Comparison of ENCODE assay signal across 18 cellular contexts in the genomic region with DNA sequence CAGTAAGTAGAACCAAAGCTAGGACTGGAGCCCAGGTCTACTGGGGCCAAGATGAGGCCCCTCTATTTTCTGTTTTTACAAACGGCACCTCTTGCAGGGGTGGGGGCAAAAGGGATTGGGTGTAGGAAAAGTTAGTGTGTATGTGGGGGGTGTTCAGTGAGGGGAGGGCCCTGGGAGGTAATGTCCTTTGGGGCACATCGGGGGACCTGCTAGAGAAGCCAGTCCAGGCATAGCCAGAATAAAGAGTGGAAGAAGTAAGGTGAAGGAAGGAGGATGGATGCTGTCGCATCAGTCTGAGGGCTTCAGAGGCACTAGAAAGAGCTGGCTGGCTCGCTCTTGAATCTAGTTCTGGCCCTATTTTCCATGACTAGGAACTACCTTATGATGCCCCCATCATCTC. TPM values are rescaled to one million over a fixed set of nuclear protein-coding genes. Genes with fewer than 3 reads are reported as not detected.
DNase-seq lines count a peak whose midpoint lies in the region; ATAC-seq and TF ChIP-seq lines count a peak whose summit lies in the region.
"Had no signal": no experiment of that assay in that cellular context is flagged by ENCODE, and none has a peak within 500 bp of the region (broad histone marks: within the 10 kb centered on the region; RNA-seq: fewer than 3 reads in every experiment).

No MANE protein-coding gene starts in this region.

- no peaks in the 10 kb centered on the region for H3K9me3 ChIP-seq in CD8-positive, alpha-beta memory T cell (ENCODE audit: low read length)
- H3K9me3 ChIP-seq in gastroesophageal sphincter: no peaks in the 10 kb centered on the region

- POLR2A ChIA-PET in CD8-positive, alpha-beta memory T cell (lab: Charles Lee): interaction anchor here (0.8 kb wide), 1 partner anchor 12 kb away, joined by 3 read pairs; a partner anchor contains a TSS

- no peak for TF ChIP-seq POLR2A in gastroesophageal sphincter (IDR thresholded peaks at IDR 0.05)

- DNase-seq in CD8-positive, alpha-beta memory T cell: no peak
- DNase-seq in sciatic nerve (ENCODE audit: low spot score): peak; percentile 35
- DNase-seq in NCI-H748 (lab: John Stamatoyannopoulos, UW; ENCODE audit: unreplicated experiment): no peak
- DNase-seq in progenitor cell of endocrine pancreas (ENCODE audit: low spot score, unreplicated experiment): no peak
- no peak for DNase-seq in caudate nucleus (lab: John Stamatoyannopoulos, UW)
- no peak for DNase-seq in dermis blood vessel endothelial cell
- DNase-seq: Calu3, DMS79, KBM-7, NCI-H1436, NCI-H2029, NCI-H2171 treated with DMSO at 0.1 percent for 48 hours, NCI-H446 treated with DMSO at 0.1 percent for 48 hours, NCI-H82, SIG-M5 had no signal

- no peak overlapping the region for H3K27ac ChIP-seq in CD8-positive, alpha-beta memory T cell (ENCODE audit: low read depth, low read length)
- H3K27ac ChIP-seq in gastroesophageal sphincter (peak overlapping the region in 3 of 4 donors; percentile 95 to 97 (median 96)), caudate nucleus (ENCODE audit: low read depth, low read length) (no peak overlapping the region)

- H3K27ac Mint-ChIP-seq in CD8-positive, alpha-beta memory T cell: peak overlapping the region in 6 of 8 donors; percentile 26 to 92 (median 74)
- H3K27ac Mint-ChIP-seq in brain (peak overlapping the region in 1 of 5 experiments; percentile 67), progenitor cell of endocrine pancreas (no peak overlapping the region)
- H3K27ac Mint-ChIP-seq: CD14-positive monocyte had no signal

- peaks cover 0 to 12% (median 0%) of the 10 kb centered on the region in 3 donors for H3K36me3 Mint-ChIP-seq in CD8-positive, alpha-beta memory T cell
- H3K36me3 Mint-ChIP-seq in brain: no peaks in the 10 kb centered on the region
- peaks cover 2% of the 10 kb centered on the region for H3K36me3 Mint-ChIP-seq in progenitor cell of endocrine pancreas (ENCODE audit: insufficient read depth)

- WGBS in gastroesophageal sphincter (ENCODE audit: low coverage in 1 of 2), 2 donors: 77 to 93% methylated on average over 3 of the region's 4 CpGs

- peaks cover 62% of the 10 kb centered on the region for H3K4me1 ChIP-seq in CD8-positive, alpha-beta memory T cell (ENCODE audit: insufficient read depth, low read length)
- H3K4me1 ChIP-seq in gastroesophageal sphincter: peaks cover 0 to 84% (median 22%) of the 10 kb centered on the region in 3 donors

- H3K4me1 Mint-ChIP-seq in CD8-positive, alpha-beta memory T cell: peaks cover 45 to 76% (median 55%) of the 10 kb centered on the region in 3 donors
- H3K4me1 Mint-ChIP-seq in brain (peaks cover 47% of the 10 kb centered on the region), progenitor cell of endocrine pancreas (ENCODE audit: low read depth) (peaks cover 17% of the 10 kb centered on the region)

- H3K9me3 Mint-ChIP-seq in CD8-positive, alpha-beta memory T cell: no peaks in the 10 kb centered on the region
- H3K9me3 Mint-ChIP-seq in brain (peaks cover 0 to 3% (median 0%) of the 10 kb centered on the region in 5 experiments), progenitor cell of endocrine pancreas (ENCODE audit: low read depth) (no peaks in the 10 kb centered on the region)

- H3K4me3 ChIP-seq in CD8-positive, alpha-beta memory T cell (ENCODE audit: low read length): no peak overlapping the region
- no peak overlapping the region for H3K4me3 ChIP-seq in gastroesophageal sphincter

- no peak for TF ChIP-seq EP300 in gastroesophageal sphincter (IDR thresholded peaks at IDR 0.05)

- H3K36me3 ChIP-seq in CD8-positive, alpha-beta memory T cell (ENCODE audit: insufficient read depth, low read length): no peaks in the 10 kb centered on the region
- no peaks in the 10 kb centered on the region for H3K36me3 ChIP-seq in gastroesophageal sphincter

- peak overlapping the region in 2 of 7 donors; percentile 79 to 83 for H3K4me3 Mint-ChIP-seq in CD8-positive, alpha-beta memory T cell
- peak overlapping the region in 4 of 5 experiments; percentile 26 to 82 (median 58) for H3K4me3 Mint-ChIP-seq in brain
- no peak overlapping the region for H3K4me3 Mint-ChIP-seq in progenitor cell of endocrine pancreas (ENCODE audit: low read depth)

- intact Hi-C loops in sciatic nerve (cut with DNase I): no loop called here

- no peak for ATAC-seq in gastroesophageal sphincter
- no peak for ATAC-seq in sciatic nerve

- TF ChIP-seq CTCF in brain (conservative IDR thresholded peaks at IDR 0.05): no peak
- TF ChIP-seq CTCF in gastroesophageal sphincter (IDR thresholded peaks at IDR 0.05): no peak
- no peak for TF ChIP-seq CTCF in progenitor cell of endocrine pancreas (IDR thresholded peaks at IDR 0.05; ENCODE audit: unreplicated experiment)

- CTCF ChIA-PET in CD8-positive, alpha-beta memory T cell (lab: Charles Lee): interaction anchor here (1.8 kb wide), 1 partner anchor 12 kb away, joined by 7 read pairs; a partner anchor contains a TSS

- H3K27me3 Mint-ChIP-seq in CD8-positive, alpha-beta memory T cell: peaks cover 0 to 7% of the 10 kb centered on the region in 2 donors
- peaks cover 27% of the 10 kb centered on the region for H3K27me3 Mint-ChIP-seq in brain
- peaks cover 31% of the 10 kb centered on the region for H3K27me3 Mint-ChIP-seq in progenitor cell of endocrine pancreas

- peaks cover 8% of the 10 kb centered on the region for H3K27me3 ChIP-seq in CD8-positive, alpha-beta memory T cell (ENCODE audit: insufficient read depth, low read length, poor library complexity, severe bottlenecking)
- H3K27me3 ChIP-seq in gastroesophageal sphincter: no peaks in the 10 kb centered on the region

RNA-seq across cellular contexts. Expression of a gene that starts 2.6 kb away (rescaled TPM):
- 10 to 100 TPM; 12.8 to 18.5 TPM for total RNA-seq in CD8-positive, alpha-beta memory T cell
- 36.4 TPM for polyA plus RNA-seq in CD8-positive, alpha-beta memory T cell
- 11.8 TPM for polyA plus RNA-seq in brain (ENCODE audit: insufficient read depth, low read depth, low replicate concordance)
- total RNA-seq in gastroesophageal sphincter: 10 to 100 TPM; 25.4 to 29.8 (median 27.1) TPM
- total RNA-seq in sciatic nerve: 40.7 TPM
- 30.0 and 33.3 TPM in 2 replicates for total RNA-seq in progenitor cell of endocrine pancreas
- total RNA-seq in dermis blood vessel endothelial cell: 19.7 and 20.4 TPM in 2 replicates

RNA-seq across cellular contexts. Expression of a gene that starts 12.2 kb away (rescaled TPM):
- total RNA-seq in CD8-positive, alpha-beta memory T cell: 1 to 10 TPM; 1.0 to 1.3 TPM
- 0.56 TPM for polyA plus RNA-seq in CD8-positive, alpha-beta memory T cell
- 0.19 TPM for polyA plus RNA-seq in brain (ENCODE audit: insufficient read depth, low read depth, low replicate concordance)
- total RNA-seq in gastroesophageal sphincter (under 1 TPM; 0.07 to 0.78 (median 0.16) TPM), sciatic nerve (4.8 TPM), progenitor cell of endocrine pancreas (1.3 and 1.8 TPM in 2 replicates), dermis blood vessel endothelial cell (under 0.01 TPM in 1 of 2 replicates, not detected in the other)

RNA-seq across cellular contexts. Expression of a gene that starts 36.3 kb away (rescaled TPM):
- total RNA-seq in CD8-positive, alpha-beta memory T cell: 10 to 100 TPM; 14.7 to 15.8 TPM
- polyA plus RNA-seq in CD8-positive, alpha-beta memory T cell: 16.8 TPM
- 5.1 TPM for polyA plus RNA-seq in brain (ENCODE audit: insufficient read depth, low read depth, low replicate concordance)
- total RNA-seq in gastroesophageal sphincter (1 to 10 TPM; 3.5 to 7.5 (median 5.2) TPM), sciatic nerve (9.9 TPM), progenitor cell of endocrine pancreas (6.8 and 7.6 TPM in 2 replicates), dermis blood vessel endothelial cell (8.0 and 8.7 TPM in 2 replicates)

Comparison
In these comparisons a context has a peak if more than half of its experiments do, and no peak if none do; other contexts are left out.
1. H3K27ac ChIP-seq: peak in gastroesophageal sphincter (3 of 4); none in CD8-positive, alpha-beta memory T cell (single experiment) and caudate nucleus (single experiment).